Comparison of ENCODE assay signal across 16 cellular contexts in genomic region chr15:75682181-75683135, GRCh38. TPM values are rescaled to one million over a fixed set of nuclear protein-coding genes. Genes with fewer than 3 reads are reported as not detected.
"Had no signal": no experiment of that assay in that cellular context is flagged by ENCODE, and none has a peak within 500 bp of the region (broad histone marks: within the 10 kb centered on the region; RNA-seq: fewer than 3 reads in every experiment).

No MANE protein-coding gene starts in this region.

- H3K4me3 ChIP-seq: smooth muscle cell had no signal

- H3K27ac ChIP-seq: foreskin keratinocyte had no signal

- H3K4me2 ChIP-seq: smooth muscle cell had no signal

- DNase-seq: activated CD4-positive, alpha-beta T cell treated with anti-CD3 and anti-CD28 coated beads, Interleukin-2, amount 10 ng/mL, durations not matched to agents 7 days and 5 days; activated CD8-positive, alpha-beta T cell treated with anti-CD3 and anti-CD28 coated beads, Interleukin-2, amount 10 ng/mL, durations not matched to agents 7 days and 5 days; activated gamma-delta T cell treated with Interleukin-2 at 50 U/mL for 16 hours; activated T-cell treated with anti-CD3 and anti-CD28 coated beads, Interleukin-2, amount 50 U/mL, for 1 hour; anterior cingulate cortex; effector CD4-positive, alpha-beta T cell; foreskin keratinocyte; head of caudate nucleus; left ventricle myocardium superior; posterior cingulate gyrus; stimulated activated CD4-positive, alpha-beta T cell treated with anti-CD3 and anti-CD28 coated beads, Interleukin-15, amount 100 ng/mL, for 24 hours; stimulated activated naive B cell treated with anti-CD40 and anti-IgM and Interleukin-4, amounts not matched to agents 10 μg/mL and 1 μg/mL and 100 μg/mL, for 72 hours; T-helper 2 cell had no signal

- H3K27me3 ChIP-seq: foreskin keratinocyte had no signal

- ATAC-seq: activated CD4-positive, CD25-positive, alpha-beta regulatory T cell treated with anti-CD3 and anti-CD28 coated beads, Interleukin-2, amount 50 U/mL, for 24 hours; activated CD8-positive, alpha-beta T cell treated with anti-CD3 and anti-CD28 coated beads, Interleukin-2, amount 10 ng/mL, durations not matched to agents 7 days and 5 days; foreskin keratinocyte; sciatic nerve had no signal

RNA-seq across cellular contexts. Expression of gene CSPG4, which starts 30.2 kb away (rescaled TPM):
- total RNA-seq: activated CD4-positive, alpha-beta T cell treated with anti-CD3 and anti-CD28 coated beads, Interleukin-2, amount 10 ng/mL, durations not matched to agents 7 days and 5 days; activated CD8-positive, alpha-beta T cell treated with anti-CD3 and anti-CD28 coated beads, Interleukin-2, amount 10 ng/mL, durations not matched to agents 7 days and 5 days had no signal
